Comparison of ENCODE assay signal across 17 cellular contexts in the genomic region with DNA sequence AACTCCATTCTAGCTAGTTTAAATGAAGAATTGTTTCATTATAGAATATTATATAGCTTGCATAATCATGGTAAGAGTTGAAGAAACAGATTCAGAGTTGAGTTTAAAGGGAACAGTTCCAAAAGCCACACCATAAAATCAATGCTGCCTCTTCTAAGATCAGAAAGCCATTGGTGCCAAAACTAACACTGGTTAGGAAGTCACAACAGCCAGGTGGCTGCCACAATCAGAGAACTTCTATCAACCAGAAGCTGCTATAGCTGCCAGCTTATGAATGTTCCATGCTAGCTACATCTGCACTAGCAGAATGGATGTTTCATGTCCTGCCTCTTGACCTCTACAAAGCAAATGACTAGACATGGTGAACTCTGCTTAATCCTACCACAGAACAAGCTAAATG.
DNase-seq lines count a peak whose midpoint lies in the region; ATAC-seq and TF ChIP-seq lines count a peak whose summit lies in the region.
"Had no signal": no experiment of that assay in that cellular context is flagged by ENCODE, and none has a peak within 500 bp of the region (broad histone marks: within the 10 kb centered on the region; RNA-seq: fewer than 3 reads in every experiment).

No MANE protein-coding gene starts in this region.

- peak; percentile 92 to 99 (median 95) for ATAC-seq in right lobe of liver

- peaks cover 0 to 4% (median 0%) of the 10 kb centered on the region in 4 donors for H3K4me1 ChIP-seq in right lobe of liver
- 0 out of 2 replicates have a peak, but pooled peaks cover 5% of the 10 kb centered on the region for H3K4me1 ChIP-seq in BE2C

- H3K36me3 Mint-ChIP-seq in activated CD4-positive, alpha-beta T cell treated with anti-CD3 and anti-CD28 coated beads, Interleukin-2, amount 10 ng/mL, durations not matched to agents 24 days and 14 days (ENCODE audit: low read depth) = no peaks in the 10 kb centered on the region

- no peak for TF ChIP-seq POLR2A in right lobe of liver (IDR thresholded peaks at IDR 0.05)

- no peak overlapping the region for H3K27ac Mint-ChIP-seq in activated CD4-positive, alpha-beta T cell treated with anti-CD3 and anti-CD28 coated beads, Interleukin-2, amount 10 ng/mL, durations not matched to agents 24 days and 14 days
- H3K27ac Mint-ChIP-seq: CD4-positive, alpha-beta T cell; HFFc6; T-helper 1 cell treated with Interleukin-12 subunit alpha and Interleukin-12 subunit beta and Interleukin-4 antibody, amounts not matched to agents 30 μg/mL and 1 μg/mL, for 36 hours had no signal

- H3K4me1 Mint-ChIP-seq in activated CD4-positive, alpha-beta T cell treated with anti-CD3 and anti-CD28 coated beads, Interleukin-2, amount 10 ng/mL, durations not matched to agents 24 days and 14 days = peaks cover 4% of the 10 kb centered on the region

- no peak overlapping the region for H3K27ac ChIP-seq in right lobe of liver
- H3K27ac ChIP-seq: KMS-11 had no signal

- no peak overlapping the region for H3K4me3 Mint-ChIP-seq in activated CD4-positive, alpha-beta T cell treated with anti-CD3 and anti-CD28 coated beads, Interleukin-2, amount 10 ng/mL, durations not matched to agents 24 days and 14 days
- H3K4me3 Mint-ChIP-seq: CD4-positive, alpha-beta T cell; HFFc6; T-helper 1 cell treated with Interleukin-12 subunit alpha and Interleukin-12 subunit beta and Interleukin-4 antibody, amounts not matched to agents 30 μg/mL and 1 μg/mL, for 36 hours had no signal

- DNase-seq in DMS153 (lab: John Stamatoyannopoulos, UW) (peak; percentile 62), NCI-H1092 treated with DMSO at 0.1 percent for 48 hours (lab: John Stamatoyannopoulos, UW) (peak; percentile 86), NCI-H774 (lab: John Stamatoyannopoulos, UW) (peak; percentile 27), right lobe of liver (peak in 1 of 3 donors; percentile 51), BE2C (no peak), HT-29 (ENCODE audit: low spot score) (no peak)
- no peak for DNase-seq in activated CD4-positive, alpha-beta T cell treated with anti-CD3 and anti-CD28 coated beads, Interleukin-2, amount 10 ng/mL, durations not matched to agents 24 days and 14 days
- DNase-seq: CD4-positive, alpha-beta T cell; EL; HFFc6; NCI-H1048; NCI-H1694 treated with DMSO at 0.1 percent for 48 hours; NCI-H510A treated with DMSO at 0.1 percent for 48 hours; NK-92 treated with Interleukin-12 subunit alpha and Interleukin-12 subunit beta, amount 100 ng/mL, for 24 hours; SIG-M5 had no signal

- intact Hi-C loops in right lobe of liver (cut with DNase I) = no loop called here
- intact Hi-C loops in activated CD4-positive, alpha-beta T cell treated with anti-CD3 and anti-CD28 coated beads, Interleukin-2, amount 10 ng/mL, durations not matched to agents 24 days and 14 days (cut with micrococcal nuclease) = no loop called here

- H3K36me3 ChIP-seq in right lobe of liver (no peaks in the 10 kb centered on the region), BE2C (no peaks in the 10 kb centered on the region)

- no peaks in the 10 kb centered on the region for H3K27me3 ChIP-seq in right lobe of liver
- no peaks in the 10 kb centered on the region for H3K27me3 ChIP-seq in BE2C

- no peaks in the 10 kb centered on the region for H3K9me3 Mint-ChIP-seq in activated CD4-positive, alpha-beta T cell treated with anti-CD3 and anti-CD28 coated beads, Interleukin-2, amount 10 ng/mL, durations not matched to agents 24 days and 14 days
- H3K9me3 Mint-ChIP-seq: HFFc6; T-helper 1 cell treated with Interleukin-12 subunit alpha and Interleukin-12 subunit beta and Interleukin-4 antibody, amounts not matched to agents 30 μg/mL and 1 μg/mL, for 36 hours had no signal

- H3K4me3 ChIP-seq in right lobe of liver (no peak overlapping the region), BE2C (ENCODE audit: low read depth, low read length) (no peak overlapping the region)

- TF ChIP-seq CTCF in right lobe of liver (IDR thresholded peaks at IDR 0.05) (no peak), BE2C (IDR thresholded peaks at IDR 0.05; ENCODE audit: low read depth, low read length) (no peak)

- H3K9me3 ChIP-seq in right lobe of liver (no peaks in the 10 kb centered on the region), BE2C (no peaks in the 10 kb centered on the region)

- H3K27me3 Mint-ChIP-seq in activated CD4-positive, alpha-beta T cell treated with anti-CD3 and anti-CD28 coated beads, Interleukin-2, amount 10 ng/mL, durations not matched to agents 24 days and 14 days = peaks cover 4% of the 10 kb centered on the region
- H3K27me3 Mint-ChIP-seq: CD4-positive, alpha-beta T cell had no signal

Comparison
In these comparisons a context has a peak if more than half of its experiments do, and no peak if none do; other contexts are left out.
1. DNase-seq: peak in DMS153 (single experiment), NCI-H1092 treated with DMSO at 0.1 percent for 48 hours (single experiment) and NCI-H774 (single experiment); none in activated CD4-positive, alpha-beta T cell treated with anti-CD3 and anti-CD28 coated beads, Interleukin-2, amount 10 ng/mL, durations not matched to agents 24 days and 14 days (single experiment), BE2C (single experiment) and HT-29 (single experiment).